In genomic region chr5:95102080-95102479, GRCh38 we compare ENCODE assay signal across 16 cellular contexts.
DNase-seq lines count a peak whose midpoint lies in the region; ATAC-seq lines count a peak whose summit lies in the region.
"Had no signal": no experiment of that assay in that cellular context is flagged by ENCODE, and none has a peak within 500 bp of the region (broad histone marks: within the 10 kb centered on the region; RNA-seq: fewer than 3 reads in every experiment).

No MANE protein-coding gene starts in this region.

- peak; percentile 38 for ATAC-seq in GM18511 (IDR thresholded peaks at IDR 0.05; ENCODE audit: unreplicated experiment)
- peak; percentile 17 for ATAC-seq in GM21515 (IDR thresholded peaks at IDR 0.05; ENCODE audit: unreplicated experiment)
- ATAC-seq in HG03442 (IDR thresholded peaks at IDR 0.05; ENCODE audit: unreplicated experiment), result peak; percentile 16
- no peak for ATAC-seq in GM19035 (IDR thresholded peaks at IDR 0.05; ENCODE audit: unreplicated experiment)
- ATAC-seq: heart right ventricle; HepG2; PC-3; stimulated activated memory B cell treated with anti-CD40 and anti-IgM and Interleukin-4, amounts not matched to agents 10 μg/mL and 1 μg/mL and 100 μg/mL, for 72 hours had no signal

- peak; percentile 35 for DNase-seq in astrocyte of the hippocampus (ENCODE audit: low read depth, low spot score)
- no peak for DNase-seq in hepatic stellate cell (ENCODE audit: low spot score)
- DNase-seq in RPMI8226, result no peak
- no peak for DNase-seq in NOMO-1 (lab: John Stamatoyannopoulos, UW; ENCODE audit: unreplicated experiment in 2 of 2)
- DNase-seq: activated CD4-positive, alpha-beta memory T cell treated with anti-CD3 and anti-CD28 coated beads for 36 hours; activated naive CD4-positive, alpha-beta T cell treated with Interleukin-2 at 50 U/mL for 16 hours; heart right ventricle; NCI-H1436 treated with DMSO at 0.1 percent for 48 hours; ovary; PC-3 had no signal
